26 cellular contexts compared by ENCODE assay signal in the genomic region with DNA sequence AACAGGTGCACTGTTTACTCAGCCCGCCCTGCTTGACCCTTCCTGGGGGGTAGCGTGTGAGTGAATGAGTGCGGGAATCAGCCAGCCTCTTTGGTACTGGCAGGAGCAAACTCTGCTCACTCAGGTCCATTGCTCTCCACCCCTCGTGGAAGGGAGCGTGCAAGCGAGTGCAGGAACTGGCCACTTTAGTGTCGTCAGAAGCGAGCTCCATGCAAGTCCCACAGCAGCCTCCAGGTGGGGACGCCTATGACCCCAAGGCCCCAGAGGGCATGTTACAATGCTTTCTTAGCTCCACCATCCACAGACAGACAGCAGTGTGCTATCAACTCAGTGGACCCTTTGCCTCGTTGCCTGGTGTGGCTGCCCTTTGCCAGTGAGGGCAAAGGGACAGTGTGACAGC.
"Had no signal": no experiment of that assay in that cellular context is flagged by ENCODE, and none has a peak within 500 bp of the region (broad histone marks: within the 10 kb centered on the region; RNA-seq: fewer than 3 reads in every experiment).

No MANE protein-coding gene starts in this region.

- H3K27me3 ChIP-seq: heart left ventricle, neutrophil, suprapubic skin, tibial artery had no signal

- DNase-seq: activated CD4-positive, alpha-beta T cell treated with anti-CD3 and anti-CD28 coated beads for 36 hours; activated CD4-positive, alpha-beta T cell treated with anti-CD3 and anti-CD28 coated beads, Interleukin-2, amount 50 U/mL, for 4 hours; activated CD4-positive, CD25-positive, alpha-beta regulatory T cell; activated CD8-positive, alpha-beta memory T cell treated with anti-CD3 and anti-CD28 coated beads for 24 hours; activated effector memory CD4-positive, alpha-beta T cell treated with anti-CD3 and anti-CD28 coated beads, Interleukin-2, amount 50 U/mL, for 16 hours; activated naive CD4-positive, alpha-beta T cell treated with anti-CD3 and anti-CD28 coated beads, Interleukin-2, amount 10 ng/mL, durations not matched to agents 7 days and 5 days; activated naive CD8-positive, alpha-beta T cell treated with anti-CD3 and anti-CD28 coated beads, Interleukin-2, amount 10 ng/mL, durations not matched to agents 7 days and 5 days; activated T-cell treated with anti-CD3 and anti-CD28 coated beads, Interleukin-2, amount 50 U/mL, for 1 hour; caudate nucleus; foreskin fibroblast; heart left ventricle; hypothalamus; left ventricle myocardium inferior; retina; stimulated activated CD4-positive, alpha-beta T cell treated with anti-CD3 and anti-CD28 coated beads, Interleukin-15, amount 100 ng/mL, for 24 hours; stimulated activated CD4-positive, alpha-beta T cell treated with anti-CD3 and anti-CD28 coated beads, Interleukin-2, amount 100 ng/mL, for 24 hours; stimulated activated naive B cell treated with anti-CD40 and anti-IgM and Interleukin-4, amounts not matched to agents 10 μg/mL and 1 μg/mL and 100 μg/mL, for 72 hours; T-helper 2 cell; tibial artery had no signal

- ATAC-seq: activated CD4-positive, alpha-beta T cell treated with anti-CD3 and anti-CD28 coated beads for 36 hours; esophagus mucosa; heart left ventricle; stimulated activated naive B cell treated with anti-CD40 and anti-IgM and Interleukin-4, amounts not matched to agents 10 μg/mL and 1 μg/mL and 100 μg/mL, for 72 hours had no signal

- H3K4me2 ChIP-seq: smooth muscle cell had no signal

- H3K27ac Mint-ChIP-seq: activated CD4-positive, alpha-beta T cell treated with anti-CD3 and anti-CD28 coated beads for 36 hours; activated naive CD4-positive, alpha-beta T cell treated with anti-CD3 and anti-CD28 coated beads, Interleukin-2, amount 10 ng/mL, durations not matched to agents 7 days and 5 days; activated naive CD8-positive, alpha-beta T cell treated with anti-CD3 and anti-CD28 coated beads, Interleukin-2, amount 10 ng/mL, durations not matched to agents 7 days and 5 days; activated T-helper 1 cell treated with anti-CD3 and anti-CD28 coated beads, Interleukin-12 subunit alpha, Interleukin-12 subunit beta, Interleukin-2, Interleukin-4 antibody, amounts not matched to agents 30 ng/mL and 10 ng/mL and 1 ng/mL, durations not matched to agents 14 hours and 24 hours and 36 hours; nephron; stimulated activated naive B cell treated with anti-CD40 and anti-IgM and Interleukin-4, amounts not matched to agents 10 μg/mL and 1 μg/mL and 100 μg/mL, for 72 hours had no signal

- H3K9me3 ChIP-seq: heart left ventricle, left ventricle myocardium inferior, neutrophil, prostate gland had no signal

- H3K4me3 ChIP-seq: heart left ventricle, left ventricle myocardium inferior, prostate gland, smooth muscle cell, suprapubic skin, tibial artery had no signal

- H3K4me3 Mint-ChIP-seq: activated CD4-positive, alpha-beta T cell treated with anti-CD3 and anti-CD28 coated beads for 36 hours; activated naive CD4-positive, alpha-beta T cell treated with anti-CD3 and anti-CD28 coated beads, Interleukin-2, amount 10 ng/mL, durations not matched to agents 7 days and 5 days; activated naive CD8-positive, alpha-beta T cell treated with anti-CD3 and anti-CD28 coated beads, Interleukin-2, amount 10 ng/mL, durations not matched to agents 7 days and 5 days; activated T-helper 1 cell treated with anti-CD3 and anti-CD28 coated beads, Interleukin-12 subunit alpha, Interleukin-12 subunit beta, Interleukin-2, Interleukin-4 antibody, amounts not matched to agents 30 ng/mL and 10 ng/mL and 1 ng/mL, durations not matched to agents 14 hours and 24 hours and 36 hours; nephron; stimulated activated naive B cell treated with anti-CD40 and anti-IgM and Interleukin-4, amounts not matched to agents 10 μg/mL and 1 μg/mL and 100 μg/mL, for 72 hours had no signal

- H3K36me3 Mint-ChIP-seq: activated naive CD4-positive, alpha-beta T cell treated with anti-CD3 and anti-CD28 coated beads, Interleukin-2, amount 10 ng/mL, durations not matched to agents 7 days and 5 days; activated naive CD8-positive, alpha-beta T cell treated with anti-CD3 and anti-CD28 coated beads, Interleukin-2, amount 10 ng/mL, durations not matched to agents 7 days and 5 days; stimulated activated naive B cell treated with anti-CD40 and anti-IgM and Interleukin-4, amounts not matched to agents 10 μg/mL and 1 μg/mL and 100 μg/mL, for 72 hours had no signal

- H3K9me3 Mint-ChIP-seq: nephron had no signal

- H3K36me3 ChIP-seq: heart left ventricle, left ventricle myocardium inferior, neutrophil, prostate gland, suprapubic skin, tibial artery had no signal

- H3K27me3 Mint-ChIP-seq: activated CD4-positive, alpha-beta T cell treated with anti-CD3 and anti-CD28 coated beads for 36 hours; activated naive CD4-positive, alpha-beta T cell treated with anti-CD3 and anti-CD28 coated beads, Interleukin-2, amount 10 ng/mL, durations not matched to agents 7 days and 5 days; activated naive CD8-positive, alpha-beta T cell treated with anti-CD3 and anti-CD28 coated beads, Interleukin-2, amount 10 ng/mL, durations not matched to agents 7 days and 5 days; stimulated activated naive B cell treated with anti-CD40 and anti-IgM and Interleukin-4, amounts not matched to agents 10 μg/mL and 1 μg/mL and 100 μg/mL, for 72 hours had no signal

- H3K4me1 Mint-ChIP-seq: activated CD4-positive, alpha-beta T cell treated with anti-CD3 and anti-CD28 coated beads for 36 hours; activated naive CD4-positive, alpha-beta T cell treated with anti-CD3 and anti-CD28 coated beads, Interleukin-2, amount 10 ng/mL, durations not matched to agents 7 days and 5 days; activated naive CD8-positive, alpha-beta T cell treated with anti-CD3 and anti-CD28 coated beads, Interleukin-2, amount 10 ng/mL, durations not matched to agents 7 days and 5 days; nephron; stimulated activated naive B cell treated with anti-CD40 and anti-IgM and Interleukin-4, amounts not matched to agents 10 μg/mL and 1 μg/mL and 100 μg/mL, for 72 hours had no signal

- H3K27ac ChIP-seq: heart left ventricle, left ventricle myocardium inferior, neutrophil, prostate gland, suprapubic skin, tibial artery had no signal

- H3K4me1 ChIP-seq: heart left ventricle, left ventricle myocardium inferior, prostate gland, suprapubic skin, tibial artery had no signal
